Comparison of ENCODE assay signal across 2 cellular contexts in the genomic region with DNA sequence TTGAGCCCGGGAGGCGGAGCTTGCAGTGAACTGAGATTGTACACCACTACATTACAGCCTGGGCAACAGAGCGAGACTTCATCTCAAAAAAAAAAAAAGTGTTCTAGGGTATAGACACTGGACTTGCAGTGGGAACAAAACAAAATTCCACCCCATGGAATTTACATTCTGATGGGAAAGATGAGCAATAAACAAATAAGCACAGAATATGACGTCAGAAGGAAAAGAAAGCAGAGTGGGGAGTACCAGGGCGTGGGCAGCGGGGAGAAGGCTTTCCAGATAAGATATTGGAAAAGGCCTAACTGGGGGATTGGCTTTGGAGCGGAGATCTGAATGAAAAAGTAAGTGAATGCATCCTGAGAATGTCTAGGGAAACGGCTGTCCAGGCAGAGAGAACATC.
TF ChIP-seq lines count a peak whose summit lies in the region.

No MANE protein-coding gene starts in this region.

TF ChIP-seq in K562, 482 proteins besides CTCF, POLR2A, EP300 and RAD21:
- no peak for TF ChIP-seq ATF1 (CRISPR knock-in tag; IDR thresholded peaks at IDR 0.05)
- 0 out of 2 replicates have a peak, but pooled peaks have one; percentile 9 for TF ChIP-seq ATF1 (tag; IDR thresholded peaks at IDR 0.05)
- TF ChIP-seq TCF7L2 (IDR thresholded peaks at IDR 0.05; ENCODE audit: low read depth, low read length), result no peak
TF ChIP-seq in K562: peak in this region for 1.

TF ChIP-seq in H1, 55 proteins besides CTCF, POLR2A, EP300 and RAD21:
- TF ChIP-seq BRCA1 (IDR thresholded peaks at IDR 0.05; ENCODE audit: low read depth, low read length), result no peak
- 0 out of 2 replicates have a peak, but pooled peaks have one; percentile 15 for TF ChIP-seq KDM1A (IDR thresholded peaks at IDR 0.05; ENCODE audit: borderline replicate concordance, low read length)
